ENCODE assay signal across 1 cellular context in the genomic region with DNA sequence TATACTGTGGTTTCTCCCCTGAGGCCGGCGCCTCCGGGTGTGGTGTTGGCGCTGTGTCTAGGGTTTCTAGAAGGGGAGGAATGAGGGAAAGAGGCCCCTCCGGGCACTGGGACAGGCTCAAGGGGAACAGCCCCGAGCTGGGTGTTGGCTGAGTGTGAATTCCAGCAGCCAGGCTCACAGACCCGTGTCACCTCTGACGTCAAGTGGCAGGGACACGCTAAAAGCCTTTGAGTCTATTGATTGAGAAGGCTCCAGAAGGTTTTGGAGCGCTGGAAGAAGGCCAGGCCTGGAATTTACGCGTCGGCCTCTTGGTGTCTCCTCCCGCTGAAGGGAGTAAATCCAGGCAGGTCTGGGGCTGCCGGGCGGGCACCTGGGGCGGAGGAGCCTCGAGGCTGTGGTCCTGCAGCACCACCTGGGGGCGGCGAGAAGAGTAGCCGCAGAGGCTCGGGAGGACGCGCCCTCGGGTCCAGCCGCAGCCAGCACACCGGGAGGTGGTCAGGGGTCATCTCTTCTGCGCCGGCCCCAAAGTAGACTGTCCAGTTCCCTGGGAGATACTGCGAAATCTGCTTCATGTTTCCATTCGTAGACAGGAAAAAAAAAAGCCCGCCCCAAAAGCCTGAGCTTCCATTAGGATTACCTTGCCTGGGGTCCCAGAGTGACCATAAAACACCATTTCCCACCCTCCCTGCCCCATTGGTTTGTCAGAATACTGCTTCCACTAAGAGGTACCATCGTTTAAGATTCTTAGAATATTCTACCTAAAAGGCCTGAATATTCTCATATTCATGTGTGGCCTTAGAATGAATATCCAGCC.
A peak's percentile ranks its signal among the peaks of the same experiment; 100 is the strongest.
TF ChIP-seq lines count a peak whose summit lies in the region.

No MANE protein-coding gene starts in this region.

TF ChIP-seq in HepG2, 621 proteins besides CTCF, POLR2A, EP300 and RAD21 (continued from another document and continues in another):
- TF ChIP-seq, protein P1, sequence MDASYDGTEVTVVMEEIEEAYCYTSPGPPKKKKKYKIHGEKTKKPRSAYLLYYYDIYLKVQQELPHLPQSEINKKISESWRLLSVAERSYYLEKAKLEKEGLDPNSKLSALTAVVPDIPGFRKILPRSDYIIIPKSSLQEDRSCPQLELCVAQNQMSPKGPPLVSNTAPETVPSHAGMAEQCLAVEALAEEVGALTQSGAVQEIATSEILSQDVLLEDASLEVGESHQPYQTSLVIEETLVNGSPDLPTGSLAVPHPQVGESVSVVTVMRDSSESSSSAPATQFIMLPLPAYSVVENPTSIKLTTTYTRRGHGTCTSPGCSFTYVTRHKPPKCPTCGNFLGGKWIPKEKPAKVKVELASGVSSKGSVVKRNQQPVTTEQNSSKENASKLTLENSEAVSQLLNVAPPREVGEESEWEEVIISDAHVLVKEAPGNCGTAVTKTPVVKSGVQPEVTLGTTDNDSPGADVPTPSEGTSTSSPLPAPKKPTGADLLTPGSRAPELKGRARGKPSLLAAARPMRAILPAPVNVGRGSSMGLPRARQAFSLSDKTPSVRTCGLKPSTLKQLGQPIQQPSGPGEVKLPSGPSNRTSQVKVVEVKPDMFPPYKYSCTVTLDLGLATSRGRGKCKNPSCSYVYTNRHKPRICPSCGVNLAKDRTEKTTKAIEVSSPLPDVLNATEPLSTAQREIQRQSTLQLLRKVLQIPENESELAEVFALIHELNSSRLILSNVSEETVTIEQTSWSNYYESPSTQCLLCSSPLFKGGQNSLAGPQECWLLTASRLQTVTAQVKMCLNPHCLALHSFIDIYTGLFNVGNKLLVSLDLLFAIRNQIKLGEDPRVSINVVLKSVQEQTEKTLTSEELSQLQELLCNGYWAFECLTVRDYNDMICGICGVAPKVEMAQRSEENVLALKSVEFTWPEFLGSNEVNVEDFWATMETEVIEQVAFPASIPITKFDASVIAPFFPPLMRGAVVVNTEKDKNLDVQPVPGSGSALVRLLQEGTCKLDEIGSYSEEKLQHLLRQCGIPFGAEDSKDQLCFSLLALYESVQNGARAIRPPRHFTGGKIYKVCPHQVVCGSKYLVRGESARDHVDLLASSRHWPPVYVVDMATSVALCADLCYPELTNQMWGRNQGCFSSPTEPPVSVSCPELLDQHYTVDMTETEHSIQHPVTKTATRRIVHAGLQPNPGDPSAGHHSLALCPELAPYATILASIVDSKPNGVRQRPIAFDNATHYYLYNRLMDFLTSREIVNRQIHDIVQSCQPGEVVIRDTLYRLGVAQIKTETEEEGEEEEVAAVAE (CRISPR knock-in tag; IDR thresholded peaks at IDR 0.05; ENCODE audit: borderline replicate concordance): no peak
- TF ChIP-seq SCMH1 (CRISPR knock-in tag; IDR thresholded peaks at IDR 0.05; ENCODE audit: borderline replicate concordance) (no peak), RCOR2 (CRISPR knock-in tag; IDR thresholded peaks at IDR 0.05) (no peak), PHF21A (CRISPR knock-in tag; IDR thresholded peaks at IDR 0.05) (0 out of 2 replicates have a peak, but pooled peaks have one; percentile 26), YY1 (IDR thresholded peaks at IDR 0.05; ENCODE audit: insufficient read depth, insufficient replicate concordance, low read depth, low read length) (peak; percentile 74), TEAD2 (CRISPR knock-in tag; IDR thresholded peaks at IDR 0.05) (0 out of 2 replicates have a peak, but pooled peaks have one; percentile 19), ZHX1 (CRISPR knock-in tag; IDR thresholded peaks at IDR 0.05; ENCODE audit: low read depth) (0 out of 2 replicates have a peak, but pooled peaks have one; percentile 31), MYPOP (CRISPR knock-in tag; IDR thresholded peaks at IDR 0.05) (peak; percentile 40), NR2F2 (IDR thresholded peaks at IDR 0.05; ENCODE audit: borderline replicate concordance, low read depth) (peak; percentile 25; the same call in 1 of the 2 replicates), MEF2D (CRISPR knock-in tag; IDR thresholded peaks at IDR 0.05) (0 out of 2 replicates have a peak, but pooled peaks have one; percentile 27), IRF2 (CRISPR knock-in tag; IDR thresholded peaks at IDR 0.05) (peak; percentile 56; the same call in 1 of the 2 replicates), ZNF891 (CRISPR knock-in tag; IDR thresholded peaks at IDR 0.05) (0 out of 2 replicates have a peak, but pooled peaks have one; percentile 44), SP2 (CRISPR knock-in tag; IDR thresholded peaks at IDR 0.05) (peak; percentile 24; the same call in 1 of the 2 replicates), ZNF703 (CRISPR knock-in tag; IDR thresholded peaks at IDR 0.05; ENCODE audit: borderline replicate concordance) (no peak), AHR (CRISPR knock-in tag; IDR thresholded peaks at IDR 0.05) (0 out of 2 replicates have a peak, but pooled peaks have one; percentile 38), ZNF710 (CRISPR knock-in tag; IDR thresholded peaks at IDR 0.05; ENCODE audit: borderline replicate concordance) (0 out of 2 replicates have a peak, but pooled peaks have one; percentile 63), MED13 (CRISPR knock-in tag; IDR thresholded peaks at IDR 0.05) (no peak), SOX13 (IDR thresholded peaks at IDR 0.05) (no peak), SOX13 (CRISPR knock-in tag; conservative IDR thresholded peaks at IDR 0.05 in 1 of 2, IDR thresholded peaks at IDR 0.05 in 1 of 2) (peak in 1 of 2 experiments; percentile 27; a peak in 1 of 4 replicates), FOXA3 (CRISPR knock-in tag; IDR thresholded peaks at IDR 0.05) (peak; percentile 27; the same call in 1 of the 2 replicates), NFKB2 (CRISPR knock-in tag; IDR thresholded peaks at IDR 0.05; ENCODE audit: borderline replicate concordance) (peak; percentile 54; the same call in 1 of the 2 replicates), ZNF562 (CRISPR knock-in tag; IDR thresholded peaks at IDR 0.05; ENCODE audit: borderline replicate concordance) (no peak), ZNF598 (CRISPR knock-in tag; IDR thresholded peaks at IDR 0.05; ENCODE audit: borderline replicate concordance) (0 out of 2 replicates have a peak, but pooled peaks have one; percentile 27), ZNF337 (CRISPR knock-in tag; IDR thresholded peaks at IDR 0.05; ENCODE audit: borderline replicate concordance, low read depth) (peak; percentile 56; the same call in 1 of the 2 replicates), TSC22D2 (CRISPR knock-in tag; IDR thresholded peaks at IDR 0.05; ENCODE audit: borderline replicate concordance) (no peak)
- TF ChIP-seq, protein P2, sequence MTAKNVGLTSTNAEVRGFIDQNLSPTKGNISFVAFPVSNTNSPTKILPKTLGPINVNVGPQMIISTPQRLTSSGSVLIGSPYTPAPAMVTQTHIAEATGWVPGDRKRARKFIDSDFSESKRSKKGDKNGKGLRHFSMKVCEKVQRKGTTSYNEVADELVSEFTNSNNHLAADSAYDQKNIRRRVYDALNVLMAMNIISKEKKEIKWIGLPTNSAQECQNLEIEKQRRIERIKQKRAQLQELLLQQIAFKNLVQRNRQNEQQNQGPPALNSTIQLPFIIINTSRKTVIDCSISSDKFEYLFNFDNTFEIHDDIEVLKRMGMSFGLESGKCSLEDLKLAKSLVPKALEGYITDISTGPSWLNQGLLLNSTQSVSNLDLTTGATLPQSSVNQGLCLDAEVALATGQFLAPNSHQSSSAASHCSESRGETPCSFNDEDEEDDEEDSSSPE (CRISPR knock-in tag; IDR thresholded peaks at IDR 0.05): peak; percentile 72
- TF ChIP-seq, protein P3, sequence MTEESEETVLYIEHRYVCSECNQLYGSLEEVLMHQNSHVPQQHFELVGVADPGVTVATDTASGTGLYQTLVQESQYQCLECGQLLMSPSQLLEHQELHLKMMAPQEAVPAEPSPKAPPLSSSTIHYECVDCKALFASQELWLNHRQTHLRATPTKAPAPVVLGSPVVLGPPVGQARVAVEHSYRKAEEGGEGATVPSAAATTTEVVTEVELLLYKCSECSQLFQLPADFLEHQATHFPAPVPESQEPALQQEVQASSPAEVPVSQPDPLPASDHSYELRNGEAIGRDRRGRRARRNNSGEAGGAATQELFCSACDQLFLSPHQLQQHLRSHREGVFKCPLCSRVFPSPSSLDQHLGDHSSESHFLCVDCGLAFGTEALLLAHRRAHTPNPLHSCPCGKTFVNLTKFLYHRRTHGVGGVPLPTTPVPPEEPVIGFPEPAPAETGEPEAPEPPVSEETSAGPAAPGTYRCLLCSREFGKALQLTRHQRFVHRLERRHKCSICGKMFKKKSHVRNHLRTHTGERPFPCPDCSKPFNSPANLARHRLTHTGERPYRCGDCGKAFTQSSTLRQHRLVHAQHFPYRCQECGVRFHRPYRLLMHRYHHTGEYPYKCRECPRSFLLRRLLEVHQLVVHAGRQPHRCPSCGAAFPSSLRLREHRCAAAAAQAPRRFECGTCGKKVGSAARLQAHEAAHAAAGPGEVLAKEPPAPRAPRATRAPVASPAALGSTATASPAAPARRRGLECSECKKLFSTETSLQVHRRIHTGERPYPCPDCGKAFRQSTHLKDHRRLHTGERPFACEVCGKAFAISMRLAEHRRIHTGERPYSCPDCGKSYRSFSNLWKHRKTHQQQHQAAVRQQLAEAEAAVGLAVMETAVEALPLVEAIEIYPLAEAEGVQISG (CRISPR knock-in tag; IDR thresholded peaks at IDR 0.05): 0 out of 2 replicates have a peak, but pooled peaks have one; percentile 13
- TF ChIP-seq, protein P4, sequence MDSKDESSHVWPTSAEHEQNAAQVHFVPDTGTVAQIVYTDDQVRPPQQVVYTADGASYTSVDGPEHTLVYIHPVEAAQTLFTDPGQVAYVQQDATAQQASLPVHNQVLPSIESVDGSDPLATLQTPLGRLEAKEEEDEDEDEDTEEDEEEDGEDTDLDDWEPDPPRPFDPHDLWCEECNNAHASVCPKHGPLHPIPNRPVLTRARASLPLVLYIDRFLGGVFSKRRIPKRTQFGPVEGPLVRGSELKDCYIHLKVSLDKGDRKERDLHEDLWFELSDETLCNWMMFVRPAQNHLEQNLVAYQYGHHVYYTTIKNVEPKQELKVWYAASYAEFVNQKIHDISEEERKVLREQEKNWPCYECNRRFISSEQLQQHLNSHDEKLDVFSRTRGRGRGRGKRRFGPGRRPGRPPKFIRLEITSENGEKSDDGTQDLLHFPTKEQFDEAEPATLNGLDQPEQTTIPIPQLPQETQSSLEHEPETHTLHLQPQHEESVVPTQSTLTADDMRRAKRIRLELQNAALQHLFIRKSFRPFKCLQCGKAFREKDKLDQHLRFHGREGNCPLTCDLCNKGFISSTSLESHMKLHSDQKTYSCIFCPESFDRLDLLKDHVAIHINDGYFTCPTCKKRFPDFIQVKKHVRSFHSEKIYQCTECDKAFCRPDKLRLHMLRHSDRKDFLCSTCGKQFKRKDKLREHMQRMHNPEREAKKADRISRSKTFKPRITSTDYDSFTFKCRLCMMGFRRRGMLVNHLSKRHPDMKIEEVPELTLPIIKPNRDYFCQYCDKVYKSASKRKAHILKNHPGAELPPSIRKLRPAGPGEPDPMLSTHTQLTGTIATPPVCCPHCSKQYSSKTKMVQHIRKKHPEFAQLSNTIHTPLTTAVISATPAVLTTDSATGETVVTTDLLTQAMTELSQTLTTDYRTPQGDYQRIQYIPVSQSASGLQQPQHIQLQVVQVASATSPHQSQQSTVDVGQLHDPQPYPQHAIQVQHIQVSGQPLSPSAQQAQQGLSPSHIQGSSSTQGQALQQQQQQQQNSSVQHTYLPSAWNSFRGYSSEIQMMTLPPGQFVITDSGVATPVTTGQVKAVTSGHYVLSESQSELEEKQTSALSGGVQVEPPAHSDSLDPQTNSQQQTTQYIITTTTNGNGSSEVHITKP (CRISPR knock-in tag; IDR thresholded peaks at IDR 0.05; ENCODE audit: low read depth): 0 out of 2 replicates have a peak, but pooled peaks have one; percentile 22
